ENCODE assay signal across 13 cellular contexts in the genomic region with DNA sequence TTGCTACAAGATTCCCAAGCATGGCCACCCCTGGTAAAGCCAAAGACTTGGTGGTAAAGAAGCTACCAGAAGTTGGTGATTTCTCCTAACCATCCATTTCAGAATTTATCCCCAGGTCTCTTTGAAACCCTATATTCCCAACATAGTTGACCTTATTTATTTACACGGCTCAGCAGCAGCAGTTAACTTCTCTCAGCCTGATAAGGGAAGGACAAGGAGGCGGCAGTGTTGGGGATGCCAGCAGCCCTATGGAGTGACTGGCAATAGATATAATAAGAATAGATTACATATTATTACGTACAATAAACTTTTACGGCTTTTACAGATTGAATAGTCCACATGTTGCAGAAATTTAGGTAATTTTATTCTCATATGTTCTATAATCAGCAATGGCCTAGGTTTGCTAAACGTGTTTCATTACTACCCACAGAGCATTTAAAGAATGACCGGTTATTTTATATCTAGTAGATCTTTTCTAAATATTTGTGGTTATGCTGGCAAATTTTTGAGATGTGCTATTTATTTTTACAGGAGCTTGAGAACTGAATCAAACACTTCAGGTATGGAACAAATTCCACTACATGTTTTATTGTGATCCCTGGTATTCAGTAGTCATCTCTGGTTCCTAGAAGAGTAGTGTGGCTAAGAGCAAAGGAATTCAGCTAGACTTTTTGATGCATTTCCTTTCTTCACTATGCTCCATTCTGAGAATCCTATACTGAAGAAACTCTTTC. TPM values are rescaled to one million over a fixed set of nuclear protein-coding genes. Genes with fewer than 3 reads are reported as not detected.
DNase-seq lines count a peak whose midpoint lies in the region; ATAC-seq and TF ChIP-seq lines count a peak whose summit lies in the region.
"Had no signal": no experiment of that assay in that cellular context is flagged by ENCODE, and none has a peak within 500 bp of the region (broad histone marks: within the 10 kb centered on the region; RNA-seq: fewer than 3 reads in every experiment).

No MANE protein-coding gene starts in this region.

- 49% methylated on average over 6 of the region's 6 CpGs for WGBS in hepatocyte (ENCODE audit: low lambda C conversion rate, missing lambda C conversion rate)

- H3K9me3 Mint-ChIP-seq in natural killer cell treated with Interleukin-12 subunit alpha and Interleukin-12 subunit beta and Interleukin-15 and Interleukin-18, amount 100 ng/mL, for 72 hours, result no peaks in the 10 kb centered on the region
- H3K9me3 Mint-ChIP-seq: activated naive CD8-positive, alpha-beta T cell treated with anti-CD3 and anti-CD28 coated beads, Interleukin-2, amount 50 U/mL, for 24 hours had no signal

- TF ChIP-seq CTCF in RWPE1 (conservative IDR thresholded peaks at IDR 0.05; ENCODE audit: low read depth) (no peak), fibroblast of mammary gland (conservative IDR thresholded peaks at IDR 0.05; ENCODE audit: control insufficient read depth, insufficient read depth, low read depth, low read length) (no peak), hepatocyte (IDR thresholded peaks at IDR 0.05; ENCODE audit: poor library complexity) (no peak)

- H3K36me3 ChIP-seq in hepatocyte (replicated peaks; ENCODE audit: insufficient read depth, low read depth), result no peaks in the 10 kb centered on the region

- H3K9me2 ChIP-seq in hepatocyte (replicated peaks; ENCODE audit: insufficient read depth), result no peaks in the 10 kb centered on the region

- H3K4me3 ChIP-seq in fibroblast of mammary gland (ENCODE audit: control insufficient read depth, low read depth, low read length), result no peak overlapping the region
- H3K4me3 ChIP-seq in skeletal muscle cell (ENCODE audit: low read depth, low read length), result no peak overlapping the region
- no peak overlapping the region for H3K4me3 ChIP-seq in hepatocyte

- no peaks in the 10 kb centered on the region for H3K9me3 ChIP-seq in hepatocyte (ENCODE audit: low read depth)

- H3K4me1 Mint-ChIP-seq in natural killer cell treated with Interleukin-12 subunit alpha and Interleukin-12 subunit beta and Interleukin-15 and Interleukin-18, amount 100 ng/mL, for 72 hours (ENCODE audit: low read depth in 2 of 2), result no peaks in the 10 kb centered on the region
- H3K4me1 Mint-ChIP-seq: activated naive CD8-positive, alpha-beta T cell treated with anti-CD3 and anti-CD28 coated beads, Interleukin-2, amount 50 U/mL, for 24 hours had no signal

- H2AFZ ChIP-seq in hepatocyte, result no peak overlapping the region

- POLR2A ChIA-PET in RWPE1 (lab: Yijun Ruan, JAX; ENCODE audit: low non-redundant PET), result no interaction called here

- no peaks in the 10 kb centered on the region for H3K27me3 ChIP-seq in hepatocyte

- H3K4me1 ChIP-seq in hepatocyte (ENCODE audit: insufficient read depth), result peaks cover 5% of the 10 kb centered on the region

- no peaks in the 10 kb centered on the region for H3K36me3 Mint-ChIP-seq in natural killer cell treated with Interleukin-12 subunit alpha and Interleukin-12 subunit beta and Interleukin-15 and Interleukin-18, amount 100 ng/mL, for 72 hours

- ATAC-seq in natural killer cell treated with Interleukin-12 subunit alpha and Interleukin-12 subunit beta and Interleukin-15 and Interleukin-18, amount 100 ng/mL, for 72 hours, result no peak
- no peak for ATAC-seq in HG02610 (IDR thresholded peaks at IDR 0.05; ENCODE audit: unreplicated experiment)
- ATAC-seq: activated naive CD8-positive, alpha-beta T cell treated with anti-CD3 and anti-CD28 coated beads, Interleukin-2, amount 50 U/mL, for 24 hours had no signal

- H3K27ac Mint-ChIP-seq in natural killer cell treated with Interleukin-12 subunit alpha and Interleukin-12 subunit beta and Interleukin-15 and Interleukin-18, amount 100 ng/mL, for 72 hours, result no peak overlapping the region
- H3K27ac Mint-ChIP-seq: activated naive CD8-positive, alpha-beta T cell treated with anti-CD3 and anti-CD28 coated beads, Interleukin-2, amount 50 U/mL, for 24 hours had no signal

- H3K27ac ChIP-seq in RWPE1, result no peak overlapping the region
- H3K27ac ChIP-seq in hepatocyte, result no peak overlapping the region

- H3K27me3 Mint-ChIP-seq in natural killer cell treated with Interleukin-12 subunit alpha and Interleukin-12 subunit beta and Interleukin-15 and Interleukin-18, amount 100 ng/mL, for 72 hours, result peaks cover 3 to 16% of the 10 kb centered on the region in 2 donors

- no peaks in the 10 kb centered on the region for H4K20me1 ChIP-seq in hepatocyte (ENCODE audit: insufficient read depth, poor library complexity, severe bottlenecking)

- no peak overlapping the region for H3K4me3 Mint-ChIP-seq in natural killer cell treated with Interleukin-12 subunit alpha and Interleukin-12 subunit beta and Interleukin-15 and Interleukin-18, amount 100 ng/mL, for 72 hours
- H3K4me3 Mint-ChIP-seq: activated naive CD8-positive, alpha-beta T cell treated with anti-CD3 and anti-CD28 coated beads, Interleukin-2, amount 50 U/mL, for 24 hours had no signal

- H3K4me2 ChIP-seq in hepatocyte, result no peak overlapping the region

- H3K79me2 ChIP-seq in hepatocyte, result no peaks in the 10 kb centered on the region

- peak; percentile 23 for DNase-seq in GM04504 (ENCODE audit: low read depth)
- DNase-seq in RWPE1 (ENCODE audit: low spot score), result peak; percentile 28
- peak; percentile 18 for DNase-seq in fibroblast of mammary gland (ENCODE audit: low read depth)
- peak; percentile 8 for DNase-seq in skeletal muscle cell (ENCODE audit: low read depth)
- DNase-seq in T-helper 2 cell, result no peak
- DNase-seq in natural killer cell treated with Interleukin-12 subunit alpha and Interleukin-12 subunit beta and Interleukin-15 and Interleukin-18, amount 100 ng/mL, for 72 hours (ENCODE audit: low spot score), result no peak
- no peak for DNase-seq in hepatocyte (ENCODE audit: low spot score)
- DNase-seq: activated naive CD8-positive, alpha-beta T cell treated with anti-CD3 and anti-CD28 coated beads, Interleukin-2, amount 50 U/mL, for 24 hours; Calu3; effector CD4-positive, alpha-beta T cell had no signal

- CTCF ChIA-PET in RWPE1 (lab: Yijun Ruan, JAX), result no interaction called here

RNA-seq across cellular contexts. Expression of a gene that starts 19.8 kb away (rescaled TPM):
- total RNA-seq in natural killer cell treated with Interleukin-12 subunit alpha and Interleukin-12 subunit beta and Interleukin-15 and Interleukin-18, amount 100 ng/mL, for 72 hours, result 10 to 100 TPM in 1 of 2 donors, 1 to 10 TPM in 1; 6.4 to 10.8 TPM
- 38.1 and 39.4 TPM in 2 replicates for total RNA-seq in hepatocyte
- 11.6 and 15.6 TPM in 2 replicates for polyA plus RNA-seq in hepatocyte

RNA-seq across cellular contexts. Expression of a gene that starts 32.2 kb away (rescaled TPM):
- not detected for total RNA-seq in natural killer cell treated with Interleukin-12 subunit alpha and Interleukin-12 subunit beta and Interleukin-15 and Interleukin-18, amount 100 ng/mL, for 72 hours
- total RNA-seq in hepatocyte, result not detected in 2 replicates
- polyA plus RNA-seq in hepatocyte, result not detected in 2 replicates
- total RNA-seq: activated CD8-positive, alpha-beta memory T cell treated with anti-CD3 and anti-CD28 coated beads for 36 hours; subcutaneous adipose tissue had no signal

Comparison
In these comparisons a context has a peak if more than half of its experiments do, and no peak if none do; other contexts are left out.
1. DNase-seq: peak in GM04504 (single experiment), RWPE1 (single experiment), fibroblast of mammary gland (single experiment) and skeletal muscle cell (single experiment); none in T-helper 2 cell (0 of 5), natural killer cell treated with Interleukin-12 subunit alpha and Interleukin-12 subunit beta and Interleukin-15 and Interleukin-18, amount 100 ng/mL, for 72 hours (single experiment) and hepatocyte (single experiment).